In genomic region chr4:6309755-6310154, GRCh38 we compare ENCODE assay signal across 14 cellular contexts. TPM values are rescaled to one million over a fixed set of nuclear protein-coding genes. Genes with fewer than 3 reads are reported as not detected.
DNase-seq lines count a peak whose midpoint lies in the region; ATAC-seq and TF ChIP-seq lines count a peak whose summit lies in the region.
"Had no signal": no experiment of that assay in that cellular context is flagged by ENCODE, and none has a peak within 500 bp of the region (broad histone marks: within the 10 kb centered on the region; RNA-seq: fewer than 3 reads in every experiment).

No MANE protein-coding gene starts in this region.

- no peak for TF ChIP-seq CTCF in cardiac muscle cell (IDR thresholded peaks at IDR 0.05; ENCODE audit: low read depth, low read length)
- TF ChIP-seq CTCF in astrocyte of the cerebellum (IDR thresholded peaks at IDR 0.05; ENCODE audit: low read depth, low read length, missing control alignments) = no peak
- no peak for TF ChIP-seq CTCF in thoracic aorta (IDR thresholded peaks at IDR 0.05)
- no peak for TF ChIP-seq CTCF in left lung (IDR thresholded peaks at IDR 0.05)
- no peak for TF ChIP-seq CTCF in HFFc6 (IDR thresholded peaks at IDR 0.05)

- H3K36me3 ChIP-seq in cardiac muscle cell (no peaks in the 10 kb centered on the region), muscle layer of duodenum (ENCODE audit: control insufficient read depth in 1 of 2, insufficient read depth in 2 of 2, low read length in 2 of 2) (no peaks in the 10 kb centered on the region), thoracic aorta (no peaks in the 10 kb centered on the region), left lung (no peaks in the 10 kb centered on the region)
- H3K36me3 ChIP-seq: neutrophil had no signal

- H3K4me1 ChIP-seq in cardiac muscle cell (ENCODE audit: low read depth) (no peaks in the 10 kb centered on the region), muscle layer of duodenum (ENCODE audit: control insufficient read depth in 1 of 2, insufficient read depth in 2 of 2, low read length in 2 of 2) (peaks cover 0 to 12% of the 10 kb centered on the region in 2 donors), thoracic aorta (ENCODE audit: control insufficient read depth in 1 of 2, low read depth in 2 of 2) (peaks cover 0 to 5% of the 10 kb centered on the region in 2 donors), left lung (no peaks in the 10 kb centered on the region)

- H3K4me1 Mint-ChIP-seq in HFFc6 (ENCODE audit: low read depth) = no peaks in the 10 kb centered on the region
- H3K4me1 Mint-ChIP-seq: IgD-negative memory B cell had no signal

- no peak overlapping the region for H3K27ac ChIP-seq in cardiac muscle cell
- H3K27ac ChIP-seq in muscle layer of duodenum (ENCODE audit: low read length) = no peak overlapping the region
- H3K27ac ChIP-seq in thoracic aorta = no peak overlapping the region
- H3K27ac ChIP-seq in left lung = no peak overlapping the region
- H3K27ac ChIP-seq: neutrophil had no signal

- in situ Hi-C loops in astrocyte of the cerebellum (cut with HindIII; ENCODE audit: low sequenced_read_pairs) = loop anchor here (5.0 kb wide), 2 partner anchors 42 to 68 kb away; partner anchors contain the start of gene WFS1

- peaks cover 42% of the 10 kb centered on the region for H3K27me3 Mint-ChIP-seq in HFFc6 (ENCODE audit: insufficient read depth)

- ATAC-seq in left cardiac atrium (no peak), thoracic aorta (ENCODE audit: insufficient number of reproducible peaks, low FRiP score, low read depth) (no peak), left lung (no peak)

- H3K9me3 ChIP-seq in cardiac muscle cell (ENCODE audit: low read depth) (no peaks in the 10 kb centered on the region), muscle layer of duodenum (ENCODE audit: control insufficient read depth in 1 of 2, low read length in 2 of 2) (no peaks in the 10 kb centered on the region), thoracic aorta (no peaks in the 10 kb centered on the region), left lung (peaks cover 0 to 2% of the 10 kb centered on the region in 2 donors)
- H3K9me3 ChIP-seq: neutrophil had no signal

- H3K4me3 Mint-ChIP-seq in HFFc6 = no peak overlapping the region

- peaks cover 18% of the 10 kb centered on the region for H3K9me3 Mint-ChIP-seq in HFFc6

- peaks cover 19% of the 10 kb centered on the region for H3K27me3 ChIP-seq in cardiac muscle cell
- H3K27me3 ChIP-seq in muscle layer of duodenum (ENCODE audit: low read depth, low read length) = peaks cover 6% of the 10 kb centered on the region
- H3K27me3 ChIP-seq in thoracic aorta (replicated peaks; ENCODE audit: insufficient read depth) = no peaks in the 10 kb centered on the region
- peaks cover 11 to 54% of the 10 kb centered on the region in 2 donors for H3K27me3 ChIP-seq in left lung

- H3K36me3 Mint-ChIP-seq in HFFc6 (ENCODE audit: low read depth) = peaks cover 12% of the 10 kb centered on the region; the same call in 1 of the 2 replicates
- H3K36me3 Mint-ChIP-seq: IgD-negative memory B cell had no signal

- H3K4me3 ChIP-seq in cardiac muscle cell (peak overlapping the region; percentile 46), astrocyte of the cerebellum (ENCODE audit: low read depth, low read length) (peak overlapping the region; percentile 39), muscle layer of duodenum (ENCODE audit: low read depth in 1 of 2, low read length in 2 of 2) (peak overlapping the region; percentile 30 to 69), thoracic aorta (peak overlapping the region; percentile 61), left lung (no peak overlapping the region)

- intact Hi-C loops in left cardiac atrium (cut with DNase I) (loop anchor here in 1 of 2 donors (5.0 kb wide), 1 partner anchor 42 kb away; the partner anchor contains the start of gene WFS1), left lung (cut with DNase I) (no loop called here)

- DNase-seq in cardiac muscle cell (ENCODE audit: low read depth in 1 of 2, low spot score in 1 of 2) (no peak), left cardiac atrium (no peak), astrocyte of the cerebellum (ENCODE audit: low read depth) (no peak), thoracic aorta (ENCODE audit: low spot score) (no peak), GM03348 (ENCODE audit: low spot score) (no peak), left lung (no peak), HFFc6 (no peak)
- DNase-seq: activated CD4-positive, alpha-beta T cell treated with anti-CD3 and anti-CD28 coated beads, Interleukin-2, amount 50 U/mL, for 4 hours; amniotic stem cell; GOT3; NCI-H1694 had no signal

- no peak overlapping the region for H3K27ac Mint-ChIP-seq in HFFc6
- H3K27ac Mint-ChIP-seq: IgD-negative memory B cell had no signal

RNA-seq across cellular contexts. Expression of gene WFS1, which starts 40.1 kb away (rescaled TPM):
- 29.0 and 44.8 TPM in 2 replicates for total RNA-seq in cardiac muscle cell
- 17.3 and 30.4 TPM in 2 replicates for polyA plus RNA-seq in cardiac muscle cell
- 10 to 100 TPM; 66.0 to 68.0 TPM for total RNA-seq in left cardiac atrium
- 100 to 1,000 TPM in 1 of 2 donors, 10 to 100 TPM in 1; 77.9 to 131 TPM for total RNA-seq in thoracic aorta
- total RNA-seq in left lung = 100 to 1,000 TPM in 1 of 2 donors, 10 to 100 TPM in 1; 40.1 to 103 TPM
- total RNA-seq in HFFc6 (2021; fragmentation: NEBNext Ultra II Directional; extraction: Animal tissue kit (Norgen Biotek cat#: 25700)) = 10 to 100 TPM; 47.3 to 72.1 (median 56.0) TPM

Comparison
In these comparisons a context has a peak if more than half of its experiments do, and no peak if none do; other contexts are left out.
1. H3K4me3 ChIP-seq: peak in cardiac muscle cell (single experiment), astrocyte of the cerebellum (single experiment), muscle layer of duodenum (2 of 2) and thoracic aorta (single experiment); none in left lung (0 of 2).